13 cellular contexts compared by ENCODE assay signal in the genomic region with DNA sequence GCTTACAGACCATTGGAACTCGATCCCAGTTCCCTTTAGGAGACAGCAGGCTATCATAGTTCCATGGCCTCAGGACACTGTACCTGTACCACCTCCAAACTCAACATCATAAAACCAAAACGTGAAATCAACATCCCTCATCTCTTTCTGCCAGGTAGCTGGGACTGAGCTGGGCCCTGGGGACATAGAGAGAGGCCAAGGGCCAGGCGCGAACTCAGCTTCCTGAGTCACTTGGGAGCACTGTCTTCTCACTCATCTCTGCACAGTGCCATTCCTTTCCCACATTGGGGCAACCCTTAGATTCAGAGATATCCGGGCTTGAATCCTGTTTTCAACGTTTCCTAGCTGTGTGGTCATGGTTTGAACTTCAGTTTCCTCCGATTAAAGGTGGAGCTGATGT. TPM values are rescaled to one million over a fixed set of nuclear protein-coding genes. Genes with fewer than 3 reads are reported as not detected.
"Had no signal": no experiment of that assay in that cellular context is flagged by ENCODE, and none has a peak within 500 bp of the region (broad histone marks: within the 10 kb centered on the region; RNA-seq: fewer than 3 reads in every experiment).

No MANE protein-coding gene starts in this region.

- H3K27me3 ChIP-seq: dorsolateral prefrontal cortex, pancreas, thyroid gland, vagina had no signal

- H3K27ac ChIP-seq: pancreas, thyroid gland, vagina had no signal

- FAIRE-seq: pancreas had no signal

- H3K9me3 ChIP-seq: pancreas, thyroid gland, vagina had no signal

- H3K4me3 ChIP-seq: dorsolateral prefrontal cortex, pancreas, thyroid gland, vagina had no signal

- H3K36me3 ChIP-seq: pancreas, thyroid gland, vagina had no signal

- DNase-seq: activated CD4-positive, alpha-beta T cell treated with anti-CD3 and anti-CD28 coated beads, Interleukin-2, amount 50 U/mL, for 1 hour; activated CD8-positive, alpha-beta memory T cell treated with anti-CD3 and anti-CD28 coated beads for 24 hours; activated naive CD8-positive, alpha-beta T cell treated with anti-CD3 and anti-CD28 coated beads for 36 hours; amygdala; hypothalamus; naive B cell; stimulated activated CD4-positive, alpha-beta T cell treated with anti-CD3 and anti-CD28 coated beads, Interleukin-2, amount 100 ng/mL, for 48 hours; thyroid gland had no signal

RNA-seq across cellular contexts. Expression of gene DAB2IP, which starts 12.2 kb away (rescaled TPM):
- total RNA-seq: activated T-helper 1 cell treated with anti-CD3 and anti-CD28 coated beads, Interleukin-12 subunit alpha, Interleukin-12 subunit beta, Interleukin-2, Interleukin-4 antibody, amounts not matched to agents 30 ng/mL and 10 ng/mL and 1 ng/mL, durations not matched to agents 14 hours and 24 hours and 36 hours; T-helper 2 cell treated with Interferon-gamma antibody and Interleukin-4, amounts not matched to agents 100 ng/mL and 5 ng/mL, for 36 hours had no signal
